In the genomic region with DNA sequence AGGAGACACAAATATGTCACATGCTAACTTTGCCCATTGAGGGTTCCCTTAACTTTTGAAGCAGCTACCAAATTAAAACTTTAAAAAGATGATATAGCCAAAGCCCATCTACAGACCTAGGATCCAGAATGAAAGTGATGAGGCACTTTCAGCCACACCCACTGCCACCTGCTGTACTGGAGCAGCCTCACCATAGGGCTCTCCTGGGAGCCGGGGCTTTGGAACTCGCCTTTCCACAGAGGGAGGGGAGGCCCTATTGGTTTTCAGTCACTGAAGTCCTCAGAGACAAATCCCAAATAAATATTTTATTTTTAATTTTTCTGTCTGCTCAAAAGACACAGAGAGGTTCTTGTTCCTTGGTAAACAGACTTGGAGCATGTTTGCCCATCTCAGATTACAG, we compare ENCODE assay signal across 10 cellular contexts.
DNase-seq lines count a peak whose midpoint lies in the region; ATAC-seq and TF ChIP-seq lines count a peak whose summit lies in the region.
"Had no signal": no experiment of that assay in that cellular context is flagged by ENCODE, and none has a peak within 500 bp of the region (broad histone marks: within the 10 kb centered on the region; RNA-seq: fewer than 3 reads in every experiment).

No MANE protein-coding gene starts in this region.

- no TSS peak for BruUV-seq in mammary epithelial cell (replicated peaks; lab: Mats Ljungman, UMichigan)

- H3K4me1 ChIP-seq in mammary epithelial cell (ENCODE audit: insufficient read depth, low read length): peaks cover 19% of the 10 kb centered on the region

- peak overlapping the region; percentile 63 to 84 (median 75) for H3K27ac Mint-ChIP-seq in nephron

- H3K27ac ChIP-seq in 22Rv1: peak overlapping the region; percentile 86
- H3K27ac ChIP-seq in mammary epithelial cell (ENCODE audit: insufficient read depth, low read depth, low read length): no peak overlapping the region

- no peak for DNase-seq in mammary epithelial cell
- DNase-seq in HuH-7 (ENCODE audit: low spot score): no peak
- DNase-seq in amygdala (lab: John Stamatoyannopoulos, UW): no peak
- DNase-seq in stimulated activated CD4-positive, alpha-beta T cell treated with anti-CD3 and anti-CD28 coated beads, Interleukin-2, amount 100 ng/mL, for 48 hours: no peak

- TF ChIP-seq CTCF in 22Rv1 (IDR thresholded peaks at IDR 0.05) (no peak), mammary epithelial cell (conservative IDR thresholded peaks at IDR 0.05 in 1 of 2, IDR thresholded peaks at IDR 0.05 in 1 of 2; ENCODE audit: extremely low read depth in 1 of 2, insufficient read depth in 1 of 2, low read depth in 1 of 2, low read length in 2 of 2) (no peak), nephron (IDR thresholded peaks at IDR 0.05; ENCODE audit: unreplicated experiment in 3 of 3) (no peak)

- H3K36me3 Mint-ChIP-seq in nephron (ENCODE audit: low read depth): peaks cover 4% of the 10 kb centered on the region

- H3K4me3 Mint-ChIP-seq in nephron: no peak overlapping the region

- intact Hi-C loops in mammary epithelial cell (cut with micrococcal nuclease): no loop called here

- H3K27me3 ChIP-seq in mammary epithelial cell (ENCODE audit: insufficient read depth, low read length): no peaks in the 10 kb centered on the region
- H3K27me3 ChIP-seq: BE2C had no signal

- peak; percentile 36 for ATAC-seq in HG03432 (IDR thresholded peaks at IDR 0.05; ENCODE audit: unreplicated experiment)
- ATAC-seq in GM19397 (IDR thresholded peaks at IDR 0.05; ENCODE audit: unreplicated experiment): no peak
- ATAC-seq: Panc1 had no signal

- H3K36me3 ChIP-seq in mammary epithelial cell (ENCODE audit: insufficient read depth, low read length): no peaks in the 10 kb centered on the region
- H3K36me3 ChIP-seq: BE2C had no signal

- no peaks in the 10 kb centered on the region for H3K9me3 Mint-ChIP-seq in nephron

- no peak overlapping the region for H3K4me3 ChIP-seq in mammary epithelial cell (replicated peaks in 1 of 3; ENCODE audit: insufficient read depth in 1 of 3, low read depth in 2 of 3, low read length in 3 of 3)

- 25% methylated on average over 2 of the region's 2 CpGs for WGBS in mammary epithelial cell (ENCODE audit: low coverage, missing lambda C conversion rate)

- H3K27me3 Mint-ChIP-seq in nephron (ENCODE audit: low read depth): no peaks in the 10 kb centered on the region

- H3K79me2 ChIP-seq in mammary epithelial cell (ENCODE audit: insufficient read depth, low read length): no peaks in the 10 kb centered on the region

- no peaks in the 10 kb centered on the region for H3K9me3 ChIP-seq in mammary epithelial cell (replicated peaks; ENCODE audit: insufficient read depth, low read length)
- H3K9me3 ChIP-seq: BE2C had no signal

- dilution Hi-C loops in mammary epithelial cell (cut with HindIII; ENCODE audit: low sequenced_read_pairs): no loop called here

- H3K4me2 ChIP-seq in mammary epithelial cell (ENCODE audit: insufficient read depth, low read depth, low read length): peak overlapping the region; percentile 16

- no peak overlapping the region for H2AFZ ChIP-seq in mammary epithelial cell (ENCODE audit: low read depth, low read length)

- CTCF ChIA-PET in mammary epithelial cell (lab: Charles Lee; ENCODE audit: low non-redundant PET): no interaction called here

- peaks cover 60% of the 10 kb centered on the region for H3K4me1 Mint-ChIP-seq in nephron

- no peaks in the 10 kb centered on the region for H4K20me1 ChIP-seq in mammary epithelial cell (ENCODE audit: insufficient read depth, low read length)

- in situ Hi-C loops in mammary epithelial cell (cut with MboI; ENCODE audit: low sequenced_read_pairs in 2 of 2): no loop called here

- no peak overlapping the region for H3K9ac ChIP-seq in mammary epithelial cell (ENCODE audit: insufficient read depth, low read length)
